32 cellular contexts compared by ENCODE assay signal in genomic region chr4:21327976-21328700, GRCh38.
"Had no signal": no experiment of that assay in that cellular context is flagged by ENCODE, and none has a peak within 500 bp of the region (broad histone marks: within the 10 kb centered on the region; RNA-seq: fewer than 3 reads in every experiment).

No MANE protein-coding gene starts in this region.

- H3K4me3 ChIP-seq: ascending aorta, breast epithelium, gastrocnemius medialis, heart left ventricle had no signal

- H3K36me3 Mint-ChIP-seq: activated naive CD4-positive, alpha-beta T cell treated with anti-CD3 and anti-CD28 coated beads, Interleukin-2, amount 10 ng/mL, durations not matched to agents 7 days and 5 days; activated naive CD8-positive, alpha-beta T cell treated with anti-CD3 and anti-CD28 coated beads, Interleukin-2, amount 10 ng/mL, durations not matched to agents 7 days and 5 days; brain had no signal

- FAIRE-seq: colon had no signal

- H3K4me1 Mint-ChIP-seq: activated CD4-positive, alpha-beta T cell treated with anti-CD3 and anti-CD28 coated beads for 36 hours; activated naive CD4-positive, alpha-beta T cell treated with anti-CD3 and anti-CD28 coated beads, Interleukin-2, amount 10 ng/mL, durations not matched to agents 7 days and 5 days; activated naive CD8-positive, alpha-beta T cell treated with anti-CD3 and anti-CD28 coated beads, Interleukin-2, amount 10 ng/mL, durations not matched to agents 7 days and 5 days; activated T-helper 17 cell treated with anti-CD3 and anti-CD28 coated beads, Interleukin-2, amount 50 U/mL, for 72 hours; brain; T-helper 17 cell had no signal

- H3K27ac ChIP-seq: ascending aorta, breast epithelium, gastrocnemius medialis, heart left ventricle, WERI-Rb-1 had no signal

- DNase-seq: activated CD4-positive, alpha-beta T cell treated with anti-CD3 and anti-CD28 coated beads for 36 hours; activated CD4-positive, alpha-beta T cell treated with anti-CD3 and anti-CD28 coated beads, Interleukin-2, amount 50 U/mL, for 1 hour; activated CD4-positive, alpha-beta T cell treated with anti-CD3 and anti-CD28 coated beads, Interleukin-2, amount 50 U/mL, for 48 hours; activated CD4-positive, CD25-positive, alpha-beta regulatory T cell; activated CD4-positive, CD25-positive, alpha-beta regulatory T cell treated with anti-CD3 and anti-CD28 coated beads, Interleukin-2, amount 50 U/mL, for 72 hours; activated CD8-positive, alpha-beta memory T cell treated with anti-CD3 and anti-CD28 coated beads for 24 hours; activated CD8-positive, alpha-beta T cell treated with anti-CD3 and anti-CD28 coated beads for 36 hours; activated effector memory CD4-positive, alpha-beta T cell treated with anti-CD3 and anti-CD28 coated beads, Interleukin-2, amount 50 U/mL, for 16 hours; activated naive CD4-positive, alpha-beta T cell; activated naive CD4-positive, alpha-beta T cell treated with anti-CD3 and anti-CD28 coated beads, Interleukin-2, amount 10 ng/mL, durations not matched to agents 7 days and 5 days; activated naive CD8-positive, alpha-beta T cell treated with anti-CD3 and anti-CD28 coated beads, Interleukin-2, amount 10 ng/mL, durations not matched to agents 7 days and 5 days; activated T-cell treated with anti-CD3 and anti-CD28 coated beads, Interleukin-2, amount 50 U/mL, for 4 hours; cortex of kidney; dermis blood vessel endothelial cell; effector CD4-positive, alpha-beta T cell; effector memory CD8-positive, alpha-beta T cell; foreskin fibroblast; gastrocnemius medialis; glutamatergic neuron; heart left ventricle; T-helper 1 cell; T-helper 17 cell; T1000; WERI-Rb-1 had no signal

- H3K27ac Mint-ChIP-seq: activated CD4-positive, alpha-beta T cell treated with anti-CD3 and anti-CD28 coated beads for 36 hours; activated CD8-positive, alpha-beta T cell treated with anti-CD3 and anti-CD28 coated beads for 36 hours; activated naive CD4-positive, alpha-beta T cell treated with anti-CD3 and anti-CD28 coated beads, Interleukin-2, amount 10 ng/mL, durations not matched to agents 7 days and 5 days; activated naive CD4-positive, alpha-beta T cell treated with anti-CD3 and anti-CD28 coated beads, Interleukin-2, amount 50 U/mL, for 72 hours; activated naive CD8-positive, alpha-beta T cell treated with anti-CD3 and anti-CD28 coated beads, Interleukin-2, amount 10 ng/mL, durations not matched to agents 7 days and 5 days; activated T-helper 17 cell treated with anti-CD3 and anti-CD28 coated beads, Interleukin-2, amount 50 U/mL, for 72 hours; brain; effector memory CD8-positive, alpha-beta T cell; T-helper 17 cell; T-helper 2 cell treated with Interferon-gamma antibody and Interleukin-4, amounts not matched to agents 5 μg/mL and 100 μg/mL, for 36 hours had no signal

- H3K36me3 ChIP-seq: ascending aorta, breast epithelium, gastrocnemius medialis, heart left ventricle, WERI-Rb-1 had no signal

- H3K27me3 Mint-ChIP-seq: activated CD4-positive, alpha-beta T cell treated with anti-CD3 and anti-CD28 coated beads for 36 hours; activated CD8-positive, alpha-beta T cell treated with anti-CD3 and anti-CD28 coated beads for 36 hours; activated naive CD4-positive, alpha-beta T cell treated with anti-CD3 and anti-CD28 coated beads, Interleukin-2, amount 10 ng/mL, durations not matched to agents 7 days and 5 days; activated naive CD8-positive, alpha-beta T cell treated with anti-CD3 and anti-CD28 coated beads, Interleukin-2, amount 10 ng/mL, durations not matched to agents 7 days and 5 days; effector memory CD8-positive, alpha-beta T cell; T-helper 17 cell had no signal

- ATAC-seq: activated CD4-positive, alpha-beta T cell treated with anti-CD3 and anti-CD28 coated beads for 36 hours; activated CD8-positive, alpha-beta T cell treated with anti-CD3 and anti-CD28 coated beads for 36 hours; activated naive CD4-positive, alpha-beta T cell treated with anti-CD3 and anti-CD28 coated beads, Interleukin-2, amount 50 U/mL, for 72 hours; activated T-cell treated with anti-CD3 and anti-CD28 coated beads, Interleukin-2, amount 50 U/mL, for 4 hours; activated T-helper 17 cell treated with anti-CD3 and anti-CD28 coated beads, Interleukin-2, amount 50 U/mL, for 72 hours; effector memory CD8-positive, alpha-beta T cell; esophagus mucosa; gastrocnemius medialis; heart left ventricle; T-helper 17 cell had no signal

- H3K4me1 ChIP-seq: ascending aorta, breast epithelium, gastrocnemius medialis, heart left ventricle had no signal

- H3K4me3 Mint-ChIP-seq: activated CD4-positive, alpha-beta T cell treated with anti-CD3 and anti-CD28 coated beads for 36 hours; activated CD8-positive, alpha-beta T cell treated with anti-CD3 and anti-CD28 coated beads for 36 hours; activated naive CD4-positive, alpha-beta T cell treated with anti-CD3 and anti-CD28 coated beads, Interleukin-2, amount 10 ng/mL, durations not matched to agents 7 days and 5 days; activated naive CD8-positive, alpha-beta T cell treated with anti-CD3 and anti-CD28 coated beads, Interleukin-2, amount 10 ng/mL, durations not matched to agents 7 days and 5 days; activated T-cell treated with anti-CD3 and anti-CD28 coated beads, Interleukin-2, amount 50 U/mL, for 4 hours; activated T-helper 17 cell treated with anti-CD3 and anti-CD28 coated beads, Interleukin-2, amount 50 U/mL, for 72 hours; brain; effector memory CD8-positive, alpha-beta T cell; T-helper 17 cell; T-helper 2 cell treated with Interferon-gamma antibody and Interleukin-4, amounts not matched to agents 5 μg/mL and 100 μg/mL, for 36 hours had no signal

- H3K27me3 ChIP-seq: ascending aorta, breast epithelium, gastrocnemius medialis, heart left ventricle had no signal
